In the genomic region with DNA sequence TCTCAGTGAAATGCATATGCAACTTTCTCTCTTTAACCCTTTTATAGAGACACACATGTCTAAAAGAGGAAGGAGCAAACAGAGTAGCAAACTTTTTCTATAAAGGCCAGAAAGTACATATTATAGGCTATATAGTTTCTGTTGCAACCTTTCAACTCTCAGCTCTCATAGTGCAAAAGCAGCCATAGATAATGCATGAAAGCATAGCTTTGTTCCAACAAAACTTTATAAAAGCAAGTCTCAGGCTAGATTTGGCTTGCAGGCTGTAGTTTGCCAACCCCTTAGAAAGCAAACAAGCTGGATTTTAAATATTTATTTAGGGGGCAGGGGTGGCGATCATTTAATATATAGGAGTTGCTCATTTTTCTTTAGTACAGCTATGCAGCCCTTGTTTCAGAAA, we compare ENCODE assay signal across 7 cellular contexts.
"Had no signal": no experiment of that assay in that cellular context is flagged by ENCODE, and none has a peak within 500 bp of the region (broad histone marks: within the 10 kb centered on the region; RNA-seq: fewer than 3 reads in every experiment).

No MANE protein-coding gene starts in this region.

- H3K4me3 Mint-ChIP-seq: GM23338, H9 had no signal

- H3K4me1 Mint-ChIP-seq: GM23338, H9 had no signal

- H3K9me3 Mint-ChIP-seq: GM23338, H9 had no signal

- H3K27ac Mint-ChIP-seq: GM23338 had no signal

- H3K4me3 ChIP-seq: GM23338, K562 had no signal

- DNase-seq: H9, HCEC 1CT, IMR-90, KG1 had no signal

- H3K27ac ChIP-seq: HL-60 had no signal
